ENCODE assay signal across 9 cellular contexts in the genomic region with DNA sequence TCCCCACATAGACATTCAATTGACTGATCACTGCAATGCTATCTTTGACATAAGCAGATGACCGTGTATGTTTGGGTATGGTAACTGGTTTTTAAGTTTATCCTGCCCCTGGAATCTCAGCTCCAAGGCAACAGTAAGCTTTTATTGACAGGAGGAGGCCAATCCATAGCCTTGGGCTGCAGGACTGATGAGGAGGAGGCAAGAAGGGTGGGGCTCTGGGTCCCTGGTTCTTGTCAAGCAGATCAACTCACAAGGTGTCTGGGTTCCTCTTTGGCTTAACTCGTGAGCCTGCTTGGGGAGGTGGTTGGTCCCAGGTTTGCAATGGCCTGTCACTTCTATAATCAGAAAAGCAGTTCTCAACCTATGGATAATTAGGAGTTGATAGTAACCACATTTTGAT.
"Had no signal": no experiment of that assay in that cellular context is flagged by ENCODE, and none has a peak within 500 bp of the region (broad histone marks: within the 10 kb centered on the region; RNA-seq: fewer than 3 reads in every experiment).

No MANE protein-coding gene starts in this region.

- H3K9me3 Mint-ChIP-seq: GM23338, H9 had no signal

- H3K9me3 ChIP-seq: HAP-1 had no signal

- H3K4me3 Mint-ChIP-seq: GM23338, H9, HFFc6 had no signal

- H3K27ac ChIP-seq: GM23248 had no signal

- ATAC-seq: GM23338, HCT116 had no signal

- H3K4me3 ChIP-seq: GM23248, GM23338, HAP-1 had no signal

- H3K27ac Mint-ChIP-seq: GM23338, H9, HFFc6 had no signal

- H3K36me3 ChIP-seq: HAP-1 had no signal

- H2AFZ ChIP-seq: GM23248, GM23338 had no signal

- H3K4me2 ChIP-seq: GM23338 had no signal

- H3K9ac ChIP-seq: GM23248 had no signal

- H3K4me1 ChIP-seq: HAP-1 had no signal

- DNase-seq: GM23248, GOT3, H7, H9, HCEC 1CT, HFFc6 had no signal
